Comparison of ENCODE assay signal across 8 cellular contexts in the genomic region with DNA sequence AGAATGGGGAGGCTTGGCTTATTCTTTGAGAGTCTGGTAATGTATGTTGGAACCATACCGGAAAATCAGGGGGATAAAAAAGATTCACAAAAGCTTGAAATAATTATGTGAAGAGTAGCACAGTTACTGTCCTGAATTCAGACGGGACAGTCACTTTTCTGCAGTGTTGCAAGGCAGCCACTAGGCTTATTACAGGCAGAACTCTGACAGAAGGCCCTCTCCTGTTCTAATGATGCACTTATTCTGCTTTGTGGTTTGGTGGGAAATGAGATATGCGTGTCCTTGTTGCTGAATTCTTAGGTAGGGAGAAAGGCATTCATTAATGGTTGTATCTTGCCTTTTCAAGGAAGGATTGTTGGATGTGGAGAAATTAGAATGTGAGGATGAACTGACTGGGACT. TPM values are rescaled to one million over a fixed set of nuclear protein-coding genes. Genes with fewer than 3 reads are reported as not detected.
DNase-seq lines count a peak whose midpoint lies in the region; ATAC-seq lines count a peak whose summit lies in the region.

No MANE protein-coding gene starts in this region.

- DNase-seq in Daoy (ENCODE audit: low read depth): peak; percentile 15
- peak; percentile 51 for DNase-seq in KBM-7
- peak; percentile 7 for DNase-seq in fibroblast of gingiva (ENCODE audit: low read depth)
- no peak for DNase-seq in activated gamma-delta T cell (lab: John Stamatoyannopoulos, UW)
- DNase-seq in GOT3 (lab: John Stamatoyannopoulos, UW): no peak
- DNase-seq in LoVo (ENCODE audit: low spot score): no peak
- DNase-seq in cerebellum (ENCODE audit: low spot score): no peak

- ATAC-seq in GM21423 (IDR thresholded peaks at IDR 0.05; ENCODE audit: unreplicated experiment): peak; percentile 85

- in situ Hi-C loops in KBM-7 (cut with MboI; ENCODE audit: low pct_unique_long_range_greater_than_20kb, low sequenced_read_pairs): loop anchor here (25.0 kb wide), 2 partner anchors 284 to 384 kb away; no protein-coding TSS in a partner anchor

RNA-seq across cellular contexts. Expression of a gene that starts 37.2 kb away (rescaled TPM):
- 2.6 and 3.1 TPM in 2 replicates for total RNA-seq in Daoy (2014; rRNA removed; shearing (Covaris generic))
- 30.3 TPM for total RNA-seq in cerebellum

Comparison
In these comparisons a context has a peak if more than half of its experiments do, and no peak if none do; other contexts are left out.
1. DNase-seq: peak in Daoy (single experiment), KBM-7 (single experiment) and fibroblast of gingiva (single experiment); none in activated gamma-delta T cell (single experiment), GOT3 (single experiment), LoVo (single experiment) and cerebellum (single experiment).